ENCODE assay signal across 2 cellular contexts in the genomic region with DNA sequence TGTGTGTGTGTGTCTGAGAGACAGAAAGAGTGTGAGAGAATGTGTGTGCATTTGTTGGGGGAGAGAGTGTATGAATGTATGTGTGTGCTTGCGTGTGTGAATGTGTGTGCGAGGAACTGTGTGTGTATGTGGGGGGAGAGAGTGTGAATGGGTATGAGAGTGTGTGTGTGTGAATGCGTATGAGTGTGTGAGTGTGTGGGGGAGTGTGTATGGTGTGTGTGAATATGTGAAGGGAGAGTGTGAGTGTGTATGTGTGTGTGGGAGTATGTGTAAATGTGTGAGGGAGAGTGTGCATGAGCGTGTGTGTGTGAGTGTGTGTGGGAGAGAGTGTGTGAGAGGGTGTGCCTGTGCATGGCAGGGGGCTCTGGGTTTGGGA.
TF ChIP-seq lines count a peak whose summit lies in the region.

No MANE protein-coding gene starts in this region.

TF ChIP-seq in IMR-90, 13 proteins besides CTCF, POLR2A, EP300 and RAD21:
- TF ChIP-seq BHLHE40 (IDR thresholded peaks at IDR 0.05; ENCODE audit: low read depth, low read length) (no peak), RFX5 (IDR thresholded peaks at IDR 0.05; ENCODE audit: low read depth, low read length) (no peak), NFE2L2 (IDR thresholded peaks at IDR 0.05; ENCODE audit: low read depth, low read length) (no peak)

TF ChIP-seq in H1, 55 proteins besides CTCF, POLR2A, EP300 and RAD21:
- TF ChIP-seq RXRA (IDR thresholded peaks at IDR 0.05; ENCODE audit: insufficient read depth, low read depth, low read length) (no peak), KDM5A (IDR thresholded peaks at IDR 0.05; ENCODE audit: low read length) (no peak), KDM4A (IDR thresholded peaks at IDR 0.05; ENCODE audit: low read depth, low read length, severe bottlenecking) (no peak), CHD2 (IDR thresholded peaks at IDR 0.05; ENCODE audit: low read length) (no peak), SRF (IDR thresholded peaks at IDR 0.05; ENCODE audit: low read depth, low read length) (no peak), SAP30 (IDR thresholded peaks at IDR 0.05; ENCODE audit: insufficient read depth, insufficient replicate concordance, low read length) (no peak), SIRT6 (IDR thresholded peaks at IDR 0.05; ENCODE audit: low read length) (no peak), RBBP5 (IDR thresholded peaks at IDR 0.05; ENCODE audit: borderline replicate concordance, low read depth, low read length) (no peak), NANOG (IDR thresholded peaks at IDR 0.05; ENCODE audit: insufficient read depth, low read depth, low read length, poor library complexity, severe bottlenecking) (no peak), JUND (IDR thresholded peaks at IDR 0.05; ENCODE audit: low read length) (no peak), SIX5 (IDR thresholded peaks at IDR 0.05; ENCODE audit: low read depth, low read length) (no peak), HDAC6 (IDR thresholded peaks at IDR 0.05; ENCODE audit: low read depth, low read length) (no peak), CBX8 (IDR thresholded peaks at IDR 0.05; ENCODE audit: borderline replicate concordance, low read depth, low read length) (no peak), NRF1 (IDR thresholded peaks at IDR 0.05; ENCODE audit: low read depth, low read length) (no peak), GTF2F1 (IDR thresholded peaks at IDR 0.05; ENCODE audit: borderline replicate concordance, low read depth, low read length) (no peak), CBX5 (IDR thresholded peaks at IDR 0.05; ENCODE audit: low read depth, low read length) (no peak), SP4 (IDR thresholded peaks at IDR 0.05; ENCODE audit: low read length) (no peak), SP1 (IDR thresholded peaks at IDR 0.05; ENCODE audit: low read depth, low read length) (no peak), BRCA1 (IDR thresholded peaks at IDR 0.05; ENCODE audit: low read depth, low read length) (no peak), YY1 (IDR thresholded peaks at IDR 0.05; ENCODE audit: low read depth, low read length) (no peak)
